Comparison of ENCODE assay signal across 8 cellular contexts in the genomic region with DNA sequence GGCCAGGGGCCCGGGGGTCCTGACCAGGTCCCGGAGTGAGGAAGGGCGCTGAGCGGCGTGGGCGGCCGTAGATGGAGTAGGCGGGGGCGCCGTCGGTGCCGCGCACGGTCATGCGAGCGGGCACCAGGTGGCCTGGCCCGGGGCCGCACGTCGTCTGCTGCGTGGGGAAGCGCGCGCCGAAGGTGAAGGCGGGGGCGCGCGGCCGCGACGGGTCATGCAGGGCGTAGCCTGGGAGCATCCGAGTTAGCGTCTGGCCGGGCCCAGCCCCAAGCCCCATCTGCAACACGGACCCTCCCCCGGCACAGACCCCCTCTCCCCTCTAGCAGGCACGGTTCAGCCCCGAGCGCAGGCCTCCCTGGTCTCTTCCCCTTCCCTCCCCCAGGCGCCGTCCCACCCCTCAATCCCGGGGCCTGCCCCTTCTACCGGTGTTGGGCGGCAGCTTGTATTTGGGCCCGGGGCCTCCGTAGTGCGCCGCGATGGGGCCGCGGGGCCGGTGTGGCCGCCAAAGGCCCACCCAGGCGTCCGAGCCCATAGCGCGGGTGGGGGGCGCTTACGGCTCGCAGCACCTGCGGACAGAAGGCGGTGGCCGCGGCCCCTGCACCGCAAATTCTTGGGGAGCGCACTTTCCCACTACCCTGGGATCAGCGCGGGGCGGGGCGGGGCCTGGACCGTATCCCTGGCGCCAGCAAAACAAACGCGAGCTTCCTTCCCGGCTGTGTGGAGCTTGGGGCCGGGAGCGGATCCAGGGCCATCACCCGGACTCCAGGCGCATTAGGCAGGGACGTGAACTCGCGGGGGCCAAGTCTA. TPM values are rescaled to one million over a fixed set of nuclear protein-coding genes. Genes with fewer than 3 reads are reported as not detected.
DNase-seq lines count a peak whose midpoint lies in the region; ATAC-seq and TF ChIP-seq lines count a peak whose summit lies in the region.

No MANE protein-coding gene starts in this region.

- H3K4me1 ChIP-seq in lung (ENCODE audit: control insufficient read depth in 2 of 2, insufficient read depth in 2 of 2, low read length in 2 of 2), result peaks cover 0 to 17% of the 10 kb centered on the region in 2 donors

- peak overlapping the region; percentile 100 for H3K4me3 ChIP-seq in GM12865 (ENCODE audit: low read depth, low read length)
- peak overlapping the region; percentile 64 for H3K4me3 ChIP-seq in lung

- H3K27me3 Mint-ChIP-seq in activated CD4-positive, alpha-beta T cell treated with anti-CD3 and anti-CD28 coated beads, Interleukin-2, amount 10 ng/mL, durations not matched to agents 24 days and 14 days, result no peaks in the 10 kb centered on the region

- WGBS in lung, 2 donors, result 0 to 1% methylated on average over 73 to 84 of the region's 84 CpGs

- peaks cover 0 to 1% of the 10 kb centered on the region in 2 donors for H3K36me3 ChIP-seq in lung (ENCODE audit: control insufficient read depth in 2 of 2, insufficient read depth in 2 of 2, low read length in 2 of 2)

- H3K4me3 Mint-ChIP-seq in activated CD4-positive, alpha-beta T cell treated with anti-CD3 and anti-CD28 coated beads, Interleukin-2, amount 10 ng/mL, durations not matched to agents 24 days and 14 days, result peak overlapping the region; percentile 96

- H3K27ac ChIP-seq in lung (ENCODE audit: low read depth in 1 of 2, low read length in 1 of 2), result peak overlapping the region; percentile 95 to 99

- H3K27ac Mint-ChIP-seq in activated CD4-positive, alpha-beta T cell treated with anti-CD3 and anti-CD28 coated beads, Interleukin-2, amount 10 ng/mL, durations not matched to agents 24 days and 14 days, result peak overlapping the region; percentile 100

- no peaks in the 10 kb centered on the region for H3K9me3 Mint-ChIP-seq in activated CD4-positive, alpha-beta T cell treated with anti-CD3 and anti-CD28 coated beads, Interleukin-2, amount 10 ng/mL, durations not matched to agents 24 days and 14 days

- TF ChIP-seq CTCF in GM12865 (IDR thresholded peaks at IDR 0.05; ENCODE audit: insufficient read depth, low read depth, low read length, missing control alignments), result no peak
- TF ChIP-seq CTCF in lung (IDR thresholded peaks at IDR 0.05; ENCODE audit: control extremely low read depth, extremely low read depth), result no peak

- intact Hi-C loops in activated CD4-positive, alpha-beta T cell treated with anti-CD3 and anti-CD28 coated beads, Interleukin-2, amount 10 ng/mL, durations not matched to agents 24 days and 14 days (cut with micrococcal nuclease), result loop anchor here (1.0 to 2.0 kb wide), 6 partner anchors 8 to 90 kb away; partner anchors contain the start of genes CHKB, KLHDC7B, NCAPH2 and SYCE3

- peaks cover 50% of the 10 kb centered on the region for H3K4me1 Mint-ChIP-seq in activated CD4-positive, alpha-beta T cell treated with anti-CD3 and anti-CD28 coated beads, Interleukin-2, amount 10 ng/mL, durations not matched to agents 24 days and 14 days

- H3K9me3 ChIP-seq in lung (ENCODE audit: control insufficient read depth in 2 of 2, insufficient read depth in 1 of 2, low read length in 1 of 2), result no peaks in the 10 kb centered on the region

- H3K27me3 ChIP-seq in lung (ENCODE audit: control insufficient read depth, insufficient read depth), result no peaks in the 10 kb centered on the region

- peak; percentile 94 for DNase-seq in GM12865 (ENCODE audit: low read depth)
- peak; percentile 68 for DNase-seq in LoVo (ENCODE audit: low spot score)
- DNase-seq in activated CD4-positive, alpha-beta T cell treated with anti-CD3 and anti-CD28 coated beads, Interleukin-2, amount 10 ng/mL, durations not matched to agents 24 days and 14 days, result peak; percentile 94
- DNase-seq in ecto neural progenitor cell (ENCODE audit: low spot score), result peak; percentile 74
- DNase-seq in lung (ENCODE audit: low spot score), result peak; percentile 83
- DNase-seq in stimulated activated CD8-positive, alpha-beta memory T cell treated with anti-CD3 and anti-CD28 coated beads, Interleukin-4, amount 100 ng/mL, for 24 hours (ENCODE audit: low read depth), result peak; percentile 49
- DNase-seq in NCI-H1092 treated with DMSO at 0.1 percent for 48 hours (lab: John Stamatoyannopoulos, UW), result no peak
- no peak for DNase-seq in NCI-H524 treated with DMSO at 0.1 percent for 48 hours (lab: John Stamatoyannopoulos, UW)

- H3K36me3 Mint-ChIP-seq in activated CD4-positive, alpha-beta T cell treated with anti-CD3 and anti-CD28 coated beads, Interleukin-2, amount 10 ng/mL, durations not matched to agents 24 days and 14 days (ENCODE audit: low read depth), result peaks cover 19% of the 10 kb centered on the region

- ATAC-seq in lung (ENCODE audit: insufficient read depth, low FRiP score), result peak; percentile 29

RNA-seq across cellular contexts. Expression of gene TYMP, which starts 1.9 kb away (rescaled TPM):
- total RNA-seq in activated CD4-positive, alpha-beta T cell treated with anti-CD3 and anti-CD28 coated beads, Interleukin-2, amount 10 ng/mL, durations not matched to agents 24 days and 14 days, result 62.1 and 63.0 TPM in 2 replicates
- total RNA-seq in lung, result 100 to 1,000 TPM in 1 of 2 donors, 10 to 100 TPM in 1; 52.7 to 367 TPM
- polyA plus RNA-seq in lung, result 100 to 1,000 TPM in 1 of 2 donors, 10 to 100 TPM in 1; 99.2 to 641 TPM

RNA-seq across cellular contexts. Expression of gene SCO2, which starts 6.4 kb away (rescaled TPM):
- total RNA-seq in activated CD4-positive, alpha-beta T cell treated with anti-CD3 and anti-CD28 coated beads, Interleukin-2, amount 10 ng/mL, durations not matched to agents 24 days and 14 days, result 5.3 and 11.2 TPM in 2 replicates
- 1 to 10 TPM in 1 of 2 donors, under 1 TPM in 1; 0.37 to 9.1 TPM for total RNA-seq in lung
- polyA plus RNA-seq in lung, result 1 to 10 TPM; 3.0 to 9.3 TPM

RNA-seq across cellular contexts. Expression of gene KLHDC7B, which starts 13.9 kb away (rescaled TPM):
- 5.3 and 6.8 TPM in 2 replicates for total RNA-seq in activated CD4-positive, alpha-beta T cell treated with anti-CD3 and anti-CD28 coated beads, Interleukin-2, amount 10 ng/mL, durations not matched to agents 24 days and 14 days
- total RNA-seq in lung, result 1 to 10 TPM in 1 of 2 donors, under 1 TPM in 1; 0.85 to 1.0 TPM
- polyA plus RNA-seq in lung, result 1 to 10 TPM in 1 of 2 donors, under 1 TPM in 1; 0.39 to 1.6 TPM

RNA-seq across cellular contexts. Expression of gene NCAPH2, which starts 23.7 kb away (rescaled TPM):
- total RNA-seq in activated CD4-positive, alpha-beta T cell treated with anti-CD3 and anti-CD28 coated beads, Interleukin-2, amount 10 ng/mL, durations not matched to agents 24 days and 14 days, result 131 and 133 TPM in 2 replicates
- total RNA-seq in lung, result 10 to 100 TPM; 30.2 to 56.3 TPM
- polyA plus RNA-seq in lung, result 10 to 100 TPM; 27.8 to 64.4 TPM

RNA-seq across cellular contexts. Expression of gene LMF2, which starts 24.2 kb away (rescaled TPM):
- 78.4 and 79.2 TPM in 2 replicates for total RNA-seq in activated CD4-positive, alpha-beta T cell treated with anti-CD3 and anti-CD28 coated beads, Interleukin-2, amount 10 ng/mL, durations not matched to agents 24 days and 14 days
- total RNA-seq in lung, result 10 to 100 TPM; 29.8 to 84.6 TPM
- polyA plus RNA-seq in lung, result 10 to 100 TPM; 47.8 to 53.0 TPM

Comparison
In these comparisons a context has a peak if more than half of its experiments do, and no peak if none do; other contexts are left out.
1. DNase-seq: peak in GM12865 (single experiment), LoVo (single experiment), activated CD4-positive, alpha-beta T cell treated with anti-CD3 and anti-CD28 coated beads, Interleukin-2, amount 10 ng/mL, durations not matched to agents 24 days and 14 days (single experiment), ecto neural progenitor cell (single experiment), lung (single experiment) and stimulated activated CD8-positive, alpha-beta memory T cell treated with anti-CD3 and anti-CD28 coated beads, Interleukin-4, amount 100 ng/mL, for 24 hours (single experiment); none in NCI-H1092 treated with DMSO at 0.1 percent for 48 hours (single experiment) and NCI-H524 treated with DMSO at 0.1 percent for 48 hours (single experiment).